ENCODE assay signal across 19 cellular contexts in genomic region chr3:125168711-125169410, GRCh38. TPM values are rescaled to one million over a fixed set of nuclear protein-coding genes. Genes with fewer than 3 reads are reported as not detected.
"Had no signal": no experiment of that assay in that cellular context is flagged by ENCODE, and none has a peak within 500 bp of the region (broad histone marks: within the 10 kb centered on the region; RNA-seq: fewer than 3 reads in every experiment).

No MANE protein-coding gene starts in this region.

- DNase-seq: activated CD4-positive, alpha-beta T cell treated with anti-CD3 and anti-CD28 coated beads for 48 hours; activated effector memory CD4-positive, alpha-beta T cell treated with Interleukin-2 at 50 U/mL for 16 hours; activated T-cell treated with anti-CD3 and anti-CD28 coated beads, Interleukin-2, amount 50 U/mL, for 1 hour; amygdala; hippocampal formation; naive thymus-derived CD8-positive, alpha-beta T cell; nucleus accumbens; stimulated activated CD4-positive, alpha-beta T cell treated with anti-CD3 and anti-CD28 coated beads, Interleukin-2, amount 100 ng/mL, for 24 hours; stimulated activated naive CD4-positive, alpha-beta T cell; T-helper 1 cell had no signal

- H3K4me3 Mint-ChIP-seq: activated naive CD4-positive, alpha-beta T cell treated with anti-CD3 and anti-CD28 coated beads, Interleukin-2, amount 50 U/mL, for 24 hours; brain; naive thymus-derived CD8-positive, alpha-beta T cell; type B pancreatic cell; WTC11 had no signal

- H3K4me3 ChIP-seq: esophagus muscularis mucosa, gastroesophageal sphincter, lung, prostate gland had no signal

- H3K4me1 ChIP-seq: prostate gland had no signal

- H3K27ac Mint-ChIP-seq: activated naive CD4-positive, alpha-beta T cell treated with anti-CD3 and anti-CD28 coated beads, Interleukin-2, amount 50 U/mL, for 24 hours; type B pancreatic cell; WTC11 had no signal

- H3K27me3 ChIP-seq: esophagus muscularis mucosa, gastroesophageal sphincter had no signal

- H3K27ac ChIP-seq: esophagus muscularis mucosa, gastroesophageal sphincter, prostate gland had no signal

- H3K27me3 Mint-ChIP-seq: activated naive CD4-positive, alpha-beta T cell treated with anti-CD3 and anti-CD28 coated beads, Interleukin-2, amount 50 U/mL, for 24 hours; type B pancreatic cell had no signal

- H3K36me3 ChIP-seq: esophagus muscularis mucosa, gastroesophageal sphincter, prostate gland had no signal

- H3K9me3 ChIP-seq: esophagus muscularis mucosa, gastroesophageal sphincter, prostate gland had no signal

- H3K9me3 Mint-ChIP-seq: activated naive CD4-positive, alpha-beta T cell treated with anti-CD3 and anti-CD28 coated beads, Interleukin-2, amount 50 U/mL, for 24 hours; type B pancreatic cell had no signal

- H3K4me1 Mint-ChIP-seq: activated naive CD4-positive, alpha-beta T cell treated with anti-CD3 and anti-CD28 coated beads, Interleukin-2, amount 50 U/mL, for 24 hours had no signal

RNA-seq across cellular contexts. Expression of gene SLC12A8, which starts 43.7 kb away (rescaled TPM):
- total RNA-seq: mononuclear cell had no signal
- polyA plus RNA-seq: naive thymus-derived CD8-positive, alpha-beta T cell had no signal
